Comparison of ENCODE assay signal across 8 cellular contexts in genomic region chr6:34295721-34296120, GRCh38. TPM values are rescaled to one million over a fixed set of nuclear protein-coding genes. Genes with fewer than 3 reads are reported as not detected.
DNase-seq lines count a peak whose midpoint lies in the region; ATAC-seq and TF ChIP-seq lines count a peak whose summit lies in the region.

No MANE protein-coding gene starts in this region.

- DNase-seq in kidney epithelial cell (ENCODE audit: low read depth) (peak; percentile 52), HK-2 (ENCODE audit: unreplicated experiment) (no peak), T-helper 9 cell (no peak), foreskin melanocyte (no peak), G401 (ENCODE audit: low spot score) (no peak)

- no peaks in the 10 kb centered on the region for H3K36me3 ChIP-seq in kidney epithelial cell (ENCODE audit: control insufficient read depth, insufficient read depth, low read length)

- ATAC-seq in GM18499 (IDR thresholded peaks at IDR 0.05; ENCODE audit: insufficient read depth, unreplicated experiment) (peak; percentile 76), GM21360 (IDR thresholded peaks at IDR 0.05; ENCODE audit: unreplicated experiment) (peak; percentile 81), HG03439 (IDR thresholded peaks at IDR 0.05; ENCODE audit: unreplicated experiment) (peak; percentile 52)

- TF ChIP-seq CTCF in kidney epithelial cell (IDR thresholded peaks at IDR 0.05; ENCODE audit: insufficient read depth, low read length, poor library complexity, severe bottlenecking) = no peak

- no peaks in the 10 kb centered on the region for H3K27me3 ChIP-seq in kidney epithelial cell (ENCODE audit: control insufficient read depth, insufficient read depth, low read length)

- in situ Hi-C loops in G401 (cut with HindIII; ENCODE audit: low sequenced_read_pairs) = no loop called here

- H3K4me3 ChIP-seq in kidney epithelial cell (ENCODE audit: low read depth, low read length) = no peak overlapping the region

RNA-seq across cellular contexts. Expression of gene SMIM29, which starts 46.9 kb away (rescaled TPM):
- total RNA-seq in kidney epithelial cell = 33.2 and 38.8 TPM in 2 replicates
- total RNA-seq in G401 (2014; rRNA removed; shearing (Covaris generic)) = 15.0 and 17.2 TPM in 2 replicates

RNA-seq across cellular contexts. Expression of gene HMGA1, which starts 59.0 kb away (rescaled TPM):
- total RNA-seq in kidney epithelial cell = 1,060 and 1,220 TPM in 2 replicates
- 321 and 360 TPM in 2 replicates for total RNA-seq in G401 (2014; rRNA removed; shearing (Covaris generic))
